8 cellular contexts compared by ENCODE assay signal in the genomic region with DNA sequence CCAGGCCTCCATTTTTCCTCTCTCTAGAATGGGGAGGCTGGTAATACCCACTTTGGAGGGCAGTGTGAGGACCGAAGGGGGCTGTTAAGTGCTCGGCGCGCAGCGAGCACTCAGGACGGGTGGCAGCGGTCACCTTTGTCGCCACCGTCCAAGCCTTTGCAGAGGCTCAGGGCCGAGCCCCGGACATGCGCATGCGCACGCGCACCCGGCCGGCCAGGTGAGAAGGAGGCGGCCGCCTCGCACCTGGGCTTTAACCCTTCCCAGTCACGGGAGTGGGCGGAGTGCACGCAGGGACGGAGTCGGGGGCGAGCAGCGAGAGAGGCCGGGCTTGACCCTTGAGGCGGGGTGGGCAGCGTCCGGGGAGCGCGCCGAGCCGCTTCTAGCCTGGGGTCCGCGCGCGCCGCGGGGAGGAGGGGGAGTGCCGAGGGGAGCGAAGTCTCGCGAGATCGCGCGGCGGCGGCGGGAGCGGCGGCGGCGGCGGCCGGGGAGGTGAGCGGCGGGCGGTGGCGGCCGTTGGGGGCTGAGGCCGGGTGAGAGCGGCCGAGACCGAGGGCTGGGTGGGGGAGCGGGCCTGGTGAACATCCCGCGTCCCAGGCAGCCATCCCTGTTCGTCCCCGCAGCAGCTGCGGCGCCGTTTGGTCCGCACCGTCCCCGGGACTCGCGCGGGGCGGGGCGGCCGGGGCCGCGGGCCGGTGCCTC. TPM values are rescaled to one million over a fixed set of nuclear protein-coding genes. Genes with fewer than 3 reads are reported as not detected.
A peak's percentile ranks its signal among the peaks of the same experiment; 100 is the strongest.
DNase-seq lines count a peak whose midpoint lies in the region; ATAC-seq and TF ChIP-seq lines count a peak whose summit lies in the region.

A gene with protein sequence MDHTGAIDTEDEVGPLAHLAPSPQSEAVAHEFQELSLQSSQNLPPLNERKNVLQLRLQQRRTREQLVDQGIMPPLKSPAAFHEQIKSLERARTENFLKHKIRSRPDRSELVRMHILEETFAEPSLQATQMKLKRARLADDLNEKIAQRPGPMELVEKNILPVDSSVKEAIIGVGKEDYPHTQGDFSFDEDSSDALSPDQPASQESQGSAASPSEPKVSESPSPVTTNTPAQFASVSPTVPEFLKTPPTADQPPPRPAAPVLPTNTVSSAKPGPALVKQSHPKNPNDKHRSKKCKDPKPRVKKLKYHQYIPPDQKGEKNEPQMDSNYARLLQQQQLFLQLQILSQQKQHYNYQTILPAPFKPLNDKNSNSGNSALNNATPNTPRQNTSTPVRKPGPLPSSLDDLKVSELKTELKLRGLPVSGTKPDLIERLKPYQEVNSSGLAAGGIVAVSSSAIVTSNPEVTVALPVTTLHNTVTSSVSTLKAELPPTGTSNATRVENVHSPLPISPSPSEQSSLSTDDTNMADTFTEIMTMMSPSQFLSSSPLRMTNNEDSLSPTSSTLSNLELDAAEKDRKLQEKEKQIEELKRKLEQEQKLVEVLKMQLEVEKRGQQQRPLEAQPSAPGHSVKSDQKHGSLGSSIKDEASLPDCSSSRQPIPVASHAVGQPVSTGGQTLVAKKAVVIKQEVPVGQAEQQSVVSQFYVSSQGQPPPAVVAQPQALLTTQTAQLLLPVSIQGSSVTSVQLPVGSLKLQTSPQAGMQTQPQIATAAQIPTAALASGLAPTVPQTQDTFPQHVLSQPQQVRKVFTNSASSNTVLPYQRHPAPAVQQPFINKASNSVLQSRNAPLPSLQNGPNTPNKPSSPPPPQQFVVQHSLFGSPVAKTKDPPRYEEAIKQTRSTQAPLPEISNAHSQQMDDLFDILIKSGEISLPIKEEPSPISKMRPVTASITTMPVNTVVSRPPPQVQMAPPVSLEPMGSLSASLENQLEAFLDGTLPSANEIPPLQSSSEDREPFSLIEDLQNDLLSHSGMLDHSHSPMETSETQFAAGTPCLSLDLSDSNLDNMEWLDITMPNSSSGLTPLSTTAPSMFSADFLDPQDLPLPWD (plus strand): TSS at position 443 of the 699 bp plus-strand sequence. CDS start 69,288 bp downstream, outside the sequence.

- H3K4me3 Mint-ChIP-seq in stimulated activated naive CD8-positive, alpha-beta T cell treated with anti-CD3 and anti-CD28 coated beads, Interleukin-15, amount 100 ng/mL, for 72 hours, result peak within 1 kb of the TSS; percentile 89 to 92

- peaks cover 43% of the 10 kb centered on the region for H3K79me2 ChIP-seq in neural cell (replicated peaks; ENCODE audit: insufficient read depth, low read length)

- H3K9me3 ChIP-seq in neural cell (ENCODE audit: low read length), result no peaks in the 10 kb centered on the region

- H3K4me3 ChIP-seq in fibroblast of the aortic adventitia (ENCODE audit: low read depth, low read length) (peak within 1 kb of the TSS; percentile 83), neural cell (ENCODE audit: low read length) (peak within 1 kb of the TSS; percentile 94)

- POLR2A ChIA-PET in RWPE1 (lab: Yijun Ruan, JAX; ENCODE audit: low non-redundant PET), result no interaction called here

- peak; percentile 24 for TF ChIP-seq RAD21 in neural cell (conservative IDR thresholded peaks at IDR 0.05)

- CTCF ChIA-PET in RWPE1 (lab: Yijun Ruan, JAX), result no interaction called here

- peak within 1 kb of the TSS; percentile 96 to 97 for H3K27ac Mint-ChIP-seq in stimulated activated naive CD8-positive, alpha-beta T cell treated with anti-CD3 and anti-CD28 coated beads, Interleukin-15, amount 100 ng/mL, for 72 hours

- H2AFZ ChIP-seq in neural cell (ENCODE audit: low read depth, low read length), result peak within 1 kb of the TSS; percentile 100

- TF ChIP-seq EP300 in neural cell (conservative IDR thresholded peaks at IDR 0.05; ENCODE audit: poor library complexity, severe bottlenecking), result peak; percentile 45

- TF ChIP-seq CTCF in RWPE1 (conservative IDR thresholded peaks at IDR 0.05; ENCODE audit: low read depth) (no peak), fibroblast of the aortic adventitia (IDR thresholded peaks at IDR 0.05; ENCODE audit: insufficient read depth, low read length) (no peak), neural cell (IDR thresholded peaks at IDR 0.05; ENCODE audit: poor library complexity, severe bottlenecking) (no peak)

- no peaks in the 10 kb centered on the region for H3K27me3 ChIP-seq in neural cell (ENCODE audit: insufficient read depth, low read depth, low read length)

- peaks cover 9% of the 10 kb centered on the region for H3K27me3 Mint-ChIP-seq in stimulated activated naive CD8-positive, alpha-beta T cell treated with anti-CD3 and anti-CD28 coated beads, Interleukin-15, amount 100 ng/mL, for 72 hours

- H3K9ac ChIP-seq in neural cell (ENCODE audit: low read length), result peak within 1 kb of the TSS; percentile 84

- no peaks in the 10 kb centered on the region for H3F3A ChIP-seq in neural cell (ENCODE audit: insufficient read depth, low read length, poor library complexity, severe bottlenecking)

- peak within 1 kb of the TSS; percentile 72 for H3K27ac ChIP-seq in RWPE1
- H3K27ac ChIP-seq in neural cell (ENCODE audit: low read length), result peak within 1 kb of the TSS; percentile 70

- no peaks in the 10 kb centered on the region for H3K9me3 Mint-ChIP-seq in stimulated activated naive CD8-positive, alpha-beta T cell treated with anti-CD3 and anti-CD28 coated beads, Interleukin-15, amount 100 ng/mL, for 72 hours

- H3K4me2 ChIP-seq in neural cell (ENCODE audit: low read length), result peak within 1 kb of the TSS; percentile 93

- DNase-seq in DMS114 treated with DMSO at 0.1 percent for 48 hours (lab: John Stamatoyannopoulos, UW; ENCODE audit: unreplicated experiment) (peak; percentile 30), HuH-7 (ENCODE audit: low spot score) (peak; percentile 84), RWPE1 (ENCODE audit: low spot score) (peak; percentile 88), fibroblast of the aortic adventitia (ENCODE audit: low read depth) (peak; percentile 31)
- DNase-seq in activated effector memory CD4-positive, alpha-beta T cell treated with anti-CD3 and anti-CD28 coated beads, Interleukin-2, amount 50 U/mL, for 16 hours, result peak; percentile 91
- peak; percentile 82 to 89 for DNase-seq in stimulated activated naive CD8-positive, alpha-beta T cell treated with anti-CD3 and anti-CD28 coated beads, Interleukin-15, amount 100 ng/mL, for 72 hours

- no peaks in the 10 kb centered on the region for H3K9me2 ChIP-seq in neural cell (ENCODE audit: insufficient read depth, low read length)

- ATAC-seq in GM21447 (IDR thresholded peaks at IDR 0.05; ENCODE audit: unreplicated experiment), result peak; percentile 77
- peak; percentile 90 for ATAC-seq in stimulated activated naive CD8-positive, alpha-beta T cell treated with anti-CD3 and anti-CD28 coated beads, Interleukin-15, amount 100 ng/mL, for 72 hours

- peaks cover 16% of the 10 kb centered on the region for H3K4me1 Mint-ChIP-seq in stimulated activated naive CD8-positive, alpha-beta T cell treated with anti-CD3 and anti-CD28 coated beads, Interleukin-15, amount 100 ng/mL, for 72 hours

- H4K20me1 ChIP-seq in neural cell (ENCODE audit: insufficient read depth), result no peaks in the 10 kb centered on the region

- H3K36me3 ChIP-seq in neural cell (ENCODE audit: insufficient read depth, low read length), result no peaks in the 10 kb centered on the region

TF ChIP-seq in neural cell, 6 proteins besides CTCF, POLR2A, EP300 and RAD21:
- peak; percentile 67 for TF ChIP-seq MXI1 (conservative IDR thresholded peaks at IDR 0.05; ENCODE audit: poor library complexity, severe bottlenecking)
- peak; percentile 79 for TF ChIP-seq TAF1 (IDR thresholded peaks at IDR 0.05; ENCODE audit: low read depth)
- TF ChIP-seq, protein P1, sequence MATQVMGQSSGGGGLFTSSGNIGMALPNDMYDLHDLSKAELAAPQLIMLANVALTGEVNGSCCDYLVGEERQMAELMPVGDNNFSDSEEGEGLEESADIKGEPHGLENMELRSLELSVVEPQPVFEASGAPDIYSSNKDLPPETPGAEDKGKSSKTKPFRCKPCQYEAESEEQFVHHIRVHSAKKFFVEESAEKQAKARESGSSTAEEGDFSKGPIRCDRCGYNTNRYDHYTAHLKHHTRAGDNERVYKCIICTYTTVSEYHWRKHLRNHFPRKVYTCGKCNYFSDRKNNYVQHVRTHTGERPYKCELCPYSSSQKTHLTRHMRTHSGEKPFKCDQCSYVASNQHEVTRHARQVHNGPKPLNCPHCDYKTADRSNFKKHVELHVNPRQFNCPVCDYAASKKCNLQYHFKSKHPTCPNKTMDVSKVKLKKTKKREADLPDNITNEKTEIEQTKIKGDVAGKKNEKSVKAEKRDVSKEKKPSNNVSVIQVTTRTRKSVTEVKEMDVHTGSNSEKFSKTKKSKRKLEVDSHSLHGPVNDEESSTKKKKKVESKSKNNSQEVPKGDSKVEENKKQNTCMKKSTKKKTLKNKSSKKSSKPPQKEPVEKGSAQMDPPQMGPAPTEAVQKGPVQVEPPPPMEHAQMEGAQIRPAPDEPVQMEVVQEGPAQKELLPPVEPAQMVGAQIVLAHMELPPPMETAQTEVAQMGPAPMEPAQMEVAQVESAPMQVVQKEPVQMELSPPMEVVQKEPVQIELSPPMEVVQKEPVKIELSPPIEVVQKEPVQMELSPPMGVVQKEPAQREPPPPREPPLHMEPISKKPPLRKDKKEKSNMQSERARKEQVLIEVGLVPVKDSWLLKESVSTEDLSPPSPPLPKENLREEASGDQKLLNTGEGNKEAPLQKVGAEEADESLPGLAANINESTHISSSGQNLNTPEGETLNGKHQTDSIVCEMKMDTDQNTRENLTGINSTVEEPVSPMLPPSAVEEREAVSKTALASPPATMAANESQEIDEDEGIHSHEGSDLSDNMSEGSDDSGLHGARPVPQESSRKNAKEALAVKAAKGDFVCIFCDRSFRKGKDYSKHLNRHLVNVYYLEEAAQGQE (IDR thresholded peaks at IDR 0.05; ENCODE audit: borderline replicate concordance), result peak; percentile 83
- peak; percentile 91 for TF ChIP-seq POLR2AphosphoS5 (IDR thresholded peaks at IDR 0.05)
- TF ChIP-seq EZH2 (IDR thresholded peaks at IDR 0.05; ENCODE audit: borderline replicate concordance, insufficient read depth, low read length, poor library complexity, severe bottlenecking), result no peak
- TF ChIP-seq SMC3 (conservative IDR thresholded peaks at IDR 0.05; ENCODE audit: poor library complexity), result peak; percentile 36

RNA-seq across cellular contexts. Expression of the gene that starts here (rescaled TPM):
- total RNA-seq in fibroblast of the aortic adventitia (ENCODE audit: low replicate concordance), result 13.2 and 29.2 TPM in 2 replicates
- 13.6 and 18.6 TPM in 2 replicates for polyA plus RNA-seq in neural cell
- polyA minus RNA-seq in neural cell, result 75.7 and 81.8 TPM in 2 replicates

Comparison
In these comparisons a context has a peak if more than half of its experiments do, and no peak if none do; other contexts are left out.
1. Peak in every context shown above with its lines: DNase-seq, ATAC-seq, H3K4me3 ChIP-seq and H3K27ac ChIP-seq.
2. DNase-seq: peak in every context shown above with its lines; median percentile 91 in activated effector memory CD4-positive, alpha-beta T cell treated with anti-CD3 and anti-CD28 coated beads, Interleukin-2, amount 50 U/mL, for 16 hours; 88 in RWPE1; 86 in stimulated activated naive CD8-positive, alpha-beta T cell treated with anti-CD3 and anti-CD28 coated beads, Interleukin-15, amount 100 ng/mL, for 72 hours; 84 in HuH-7; 31 in fibroblast of the aortic adventitia; 30 in DMS114 treated with DMSO at 0.1 percent for 48 hours.